Comparison of ENCODE assay signal across 13 cellular contexts in the genomic region with DNA sequence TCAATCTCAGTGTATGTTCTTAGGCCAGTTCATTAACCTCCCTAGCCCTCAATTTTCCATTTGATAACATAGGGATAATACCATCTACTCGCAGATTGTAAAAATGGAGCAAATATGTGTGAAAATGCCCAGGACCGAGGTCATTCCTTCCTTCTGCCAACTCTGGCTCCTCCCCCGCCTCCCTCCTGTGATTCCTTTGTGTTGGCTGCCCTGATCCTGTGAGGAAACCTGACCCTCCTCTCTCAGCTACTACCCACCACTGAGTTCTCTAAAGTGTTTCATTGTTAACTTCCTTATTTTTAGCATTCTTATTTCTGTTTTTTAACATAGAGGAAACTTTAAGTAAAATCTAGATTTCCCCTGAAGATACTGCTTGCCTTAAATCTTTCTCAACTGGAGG. TPM values are rescaled to one million over a fixed set of nuclear protein-coding genes. Genes with fewer than 3 reads are reported as not detected.
A peak's percentile ranks its signal among the peaks of the same experiment; 100 is the strongest.
DNase-seq lines count a peak whose midpoint lies in the region; ATAC-seq and TF ChIP-seq lines count a peak whose summit lies in the region.
"Had no signal": no experiment of that assay in that cellular context is flagged by ENCODE, and none has a peak within 500 bp of the region (broad histone marks: within the 10 kb centered on the region; RNA-seq: fewer than 3 reads in every experiment).

No MANE protein-coding gene starts in this region.

- no peak overlapping the region for H3K9ac ChIP-seq in HUES48 (ENCODE audit: low read depth, low read length)

- no peak for ATAC-seq in CD8-positive, alpha-beta T cell
- ATAC-seq in activated T-helper 17 cell treated with anti-CD3 and anti-CD28 coated beads, Interleukin-2, amount 50 U/mL, for 72 hours (replicated peaks): no peak
- peak; percentile 65 to 68 for ATAC-seq in lower lobe of right lung
- ATAC-seq in GM18873 (IDR thresholded peaks at IDR 0.05; ENCODE audit: low FRiP score, unreplicated experiment): no peak
- no peak for ATAC-seq in HG02759 (IDR thresholded peaks at IDR 0.05; ENCODE audit: unreplicated experiment)

- no peaks in the 10 kb centered on the region for H3K9me3 Mint-ChIP-seq in CD8-positive, alpha-beta T cell
- H3K9me3 Mint-ChIP-seq in activated T-helper 17 cell treated with anti-CD3 and anti-CD28 coated beads, Interleukin-2, amount 50 U/mL, for 72 hours: no peaks in the 10 kb centered on the region

- no peaks in the 10 kb centered on the region for H3K9me3 ChIP-seq in CD8-positive, alpha-beta T cell (ENCODE audit: low read length)
- no peaks in the 10 kb centered on the region for H3K9me3 ChIP-seq in HUES48 (ENCODE audit: control insufficient read depth, insufficient read depth, low read length)
- no peaks in the 10 kb centered on the region for H3K9me3 ChIP-seq in lower lobe of right lung
- H3K9me3 ChIP-seq: right atrium auricular region, thoracic aorta had no signal

- H3K27ac ChIP-seq in CD8-positive, alpha-beta T cell (ENCODE audit: low read depth, low read length): no peak overlapping the region
- H3K27ac ChIP-seq in HUES48 (ENCODE audit: low read depth, low read length) (peak overlapping the region; percentile 82), lower lobe of right lung (no peak overlapping the region)
- H3K27ac ChIP-seq: brain microvascular endothelial cell, epithelial cell of prostate, right atrium auricular region, thoracic aorta had no signal

- 75 to 83% methylated on average over 3 of the region's 3 CpGs for WGBS in lower leg skin, 2 donors

- H3K27ac Mint-ChIP-seq in CD8-positive, alpha-beta T cell: peak overlapping the region; percentile 15
- H3K27ac Mint-ChIP-seq in activated T-helper 17 cell treated with anti-CD3 and anti-CD28 coated beads, Interleukin-2, amount 50 U/mL, for 72 hours: peak overlapping the region; percentile 60

- intact Hi-C loops in CD8-positive, alpha-beta T cell (cut with DNase I, micrococcal nuclease): no loop called here
- intact Hi-C loops in lower lobe of right lung (cut with DNase I) (no loop called here), lower leg skin (cut with DNase I; ENCODE audit: low total_unique reads) (no loop called here)

- no peaks in the 10 kb centered on the region for H3K4me1 Mint-ChIP-seq in CD8-positive, alpha-beta T cell (ENCODE audit: low read depth)
- H3K4me1 Mint-ChIP-seq in activated T-helper 17 cell treated with anti-CD3 and anti-CD28 coated beads, Interleukin-2, amount 50 U/mL, for 72 hours: peaks cover under 1% of the 10 kb centered on the region

- POLR2A ChIA-PET in CD8-positive, alpha-beta T cell (lab: Charles Lee): no interaction called here

- no peaks in the 10 kb centered on the region for H3K4me1 ChIP-seq in CD8-positive, alpha-beta T cell (ENCODE audit: insufficient read depth, low read length)
- H3K4me1 ChIP-seq in HUES48 (ENCODE audit: control insufficient read depth, insufficient read depth, low read length) (peaks cover 16% of the 10 kb centered on the region), lower lobe of right lung (peaks cover 12% of the 10 kb centered on the region)
- H3K4me1 ChIP-seq: right atrium auricular region had no signal

- no peak for DNase-seq in CD8-positive, alpha-beta T cell
- DNase-seq in lower lobe of right lung (no peak), NCI-H446 treated with DMSO at 0.1 percent for 48 hours (lab: John Stamatoyannopoulos, UW) (no peak), lower leg skin (ENCODE audit: low spot score in 2 of 2) (no peak)
- DNase-seq: activated CD8-positive, alpha-beta memory T cell treated with anti-CD3 and anti-CD28 coated beads, Interleukin-2, amount 50 U/mL, for 48 hours; brain microvascular endothelial cell had no signal

- H3K36me3 ChIP-seq in CD8-positive, alpha-beta T cell (ENCODE audit: insufficient read depth, low read length): peaks cover 43% of the 10 kb centered on the region
- H3K36me3 ChIP-seq in HUES48 (ENCODE audit: control insufficient read depth, insufficient read depth, low read length): peaks cover 26% of the 10 kb centered on the region
- H3K36me3 ChIP-seq in lower lobe of right lung: peaks cover 88% of the 10 kb centered on the region
- H3K36me3 ChIP-seq: brain microvascular endothelial cell had no signal

- no peaks in the 10 kb centered on the region for H3K27me3 Mint-ChIP-seq in CD8-positive, alpha-beta T cell (ENCODE audit: low read depth)
- H3K27me3 Mint-ChIP-seq in activated T-helper 17 cell treated with anti-CD3 and anti-CD28 coated beads, Interleukin-2, amount 50 U/mL, for 72 hours: no peaks in the 10 kb centered on the region

- H3K27me3 ChIP-seq in CD8-positive, alpha-beta T cell (ENCODE audit: insufficient read depth, low read length): no peaks in the 10 kb centered on the region
- H3K27me3 ChIP-seq in HUES48 (ENCODE audit: control insufficient read depth, insufficient read depth, low read length) (no peaks in the 10 kb centered on the region), lower lobe of right lung (ENCODE audit: low read depth) (no peaks in the 10 kb centered on the region)
- H3K27me3 ChIP-seq: brain microvascular endothelial cell, right atrium auricular region had no signal

- H3K4me3 ChIP-seq in CD8-positive, alpha-beta T cell (ENCODE audit: low read depth, low read length): no peak overlapping the region
- peak overlapping the region; percentile 30; the same call in 1 of the 2 replicates for H3K4me3 ChIP-seq in HUES48 (ENCODE audit: low read depth, low read length)
- no peak overlapping the region for H3K4me3 ChIP-seq in lower lobe of right lung
- no peak overlapping the region for H3K4me3 ChIP-seq in lower leg skin (ENCODE audit: low read depth, poor library complexity, severe bottlenecking)
- H3K4me3 ChIP-seq: right atrium auricular region, thoracic aorta had no signal

- CTCF ChIA-PET in CD8-positive, alpha-beta T cell (lab: Charles Lee): no interaction called here

- no peak for TF ChIP-seq CTCF in CD8-positive, alpha-beta T cell (IDR thresholded peaks at IDR 0.05)
- TF ChIP-seq CTCF in lower lobe of right lung (IDR thresholded peaks at IDR 0.05): no peak
- no peak for TF ChIP-seq CTCF in lower leg skin (IDR thresholded peaks at IDR 0.05)

- TF ChIP-seq POLR2A in lower leg skin (IDR thresholded peaks at IDR 0.05): no peak

- peaks cover 71% of the 10 kb centered on the region for H3K36me3 Mint-ChIP-seq in CD8-positive, alpha-beta T cell
- peaks cover 85% of the 10 kb centered on the region for H3K36me3 Mint-ChIP-seq in activated T-helper 17 cell treated with anti-CD3 and anti-CD28 coated beads, Interleukin-2, amount 50 U/mL, for 72 hours (ENCODE audit: low read depth)

- no peak overlapping the region for H3K4me3 Mint-ChIP-seq in CD8-positive, alpha-beta T cell
- no peak overlapping the region for H3K4me3 Mint-ChIP-seq in activated T-helper 17 cell treated with anti-CD3 and anti-CD28 coated beads, Interleukin-2, amount 50 U/mL, for 72 hours

RNA-seq across cellular contexts. Expression of gene FBXL3, which starts 21.6 kb away (rescaled TPM):
- total RNA-seq in CD8-positive, alpha-beta T cell: 10 to 100 TPM; 91.3 to 97.0 TPM
- 10 to 100 TPM; 38.9 to 53.3 TPM for total RNA-seq in activated T-helper 17 cell treated with anti-CD3 and anti-CD28 coated beads, Interleukin-2, amount 50 U/mL, for 72 hours
- total RNA-seq in lower lobe of right lung (57.7 TPM), lower leg skin (100 to 1,000 TPM in 3 of 4 donors, 10 to 100 TPM in 1; 82.1 to 114 (median 110) TPM)

RNA-seq across cellular contexts. Expression of gene CLN5, which starts 56.7 kb away (rescaled TPM):
- total RNA-seq in CD8-positive, alpha-beta T cell: 10 to 100 TPM; 23.3 to 23.4 TPM
- 10 to 100 TPM in 1 of 2 donors, 1 to 10 TPM in 1; 9.9 to 29.0 TPM for total RNA-seq in activated T-helper 17 cell treated with anti-CD3 and anti-CD28 coated beads, Interleukin-2, amount 50 U/mL, for 72 hours
- total RNA-seq in lower lobe of right lung (38.2 TPM), lower leg skin (10 to 100 TPM; 14.0 to 22.1 (median 19.3) TPM)

Comparison
In these comparisons a context has a peak if more than half of its experiments do, and no peak if none do; other contexts are left out.
1. ATAC-seq: peak in lower lobe of right lung (2 of 2); none in CD8-positive, alpha-beta T cell (single experiment), activated T-helper 17 cell treated with anti-CD3 and anti-CD28 coated beads, Interleukin-2, amount 50 U/mL, for 72 hours (single experiment), GM18873 (single experiment) and HG02759 (single experiment).